16 cellular contexts compared by ENCODE assay signal in the genomic region with DNA sequence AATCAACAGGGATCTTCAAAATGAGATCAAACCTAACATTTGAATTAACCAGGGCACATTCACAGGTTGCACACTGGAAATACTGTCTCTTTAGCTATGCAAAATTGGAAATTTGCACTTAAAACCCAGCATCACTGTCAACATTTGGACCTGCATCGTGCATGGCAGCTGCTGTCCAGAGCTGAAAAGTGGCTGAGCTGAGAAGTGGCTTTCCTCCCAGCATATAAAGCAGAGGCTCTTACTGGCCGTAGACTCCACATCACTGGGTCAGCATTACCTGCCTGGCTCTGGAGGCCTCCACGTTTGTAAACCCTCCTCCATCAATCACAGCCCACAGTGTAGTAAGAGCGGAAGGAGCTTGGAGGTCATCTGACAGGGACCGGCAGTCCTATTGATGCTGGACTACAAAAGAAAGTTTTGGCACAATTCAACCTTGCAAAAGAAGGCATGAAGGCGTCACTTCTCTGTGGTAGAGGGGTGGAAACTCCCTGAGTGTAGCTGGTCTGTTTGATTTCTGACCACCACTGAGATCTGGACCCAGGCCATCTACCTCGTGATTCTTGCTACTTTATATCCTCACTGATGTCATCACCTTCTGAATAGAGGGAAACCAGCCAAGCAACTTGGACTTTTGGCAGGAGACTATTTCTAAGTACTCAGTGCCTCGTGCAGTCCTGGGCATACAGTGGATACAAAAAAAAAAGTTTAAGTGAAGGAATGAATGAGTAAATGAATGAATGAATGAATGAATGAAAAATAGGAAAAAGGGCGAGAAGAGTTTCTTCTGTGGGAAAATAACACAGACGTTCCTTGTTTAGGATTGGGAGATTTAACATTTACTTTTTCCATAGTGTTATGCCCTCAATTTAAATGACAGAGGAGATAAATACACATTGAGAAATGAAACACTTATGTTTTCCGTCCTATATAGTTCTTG. TPM values are rescaled to one million over a fixed set of nuclear protein-coding genes. Genes with fewer than 3 reads are reported as not detected.
A peak's percentile ranks its signal among the peaks of the same experiment; 100 is the strongest.
DNase-seq lines count a peak whose midpoint lies in the region; ATAC-seq and TF ChIP-seq lines count a peak whose summit lies in the region.
"Had no signal": no experiment of that assay in that cellular context is flagged by ENCODE, and none has a peak within 500 bp of the region (broad histone marks: within the 10 kb centered on the region; RNA-seq: fewer than 3 reads in every experiment).

No MANE protein-coding gene starts in this region.

- no peak overlapping the region for H2AFZ ChIP-seq in SK-N-SH (ENCODE audit: low read depth)
- H2AFZ ChIP-seq: parathyroid adenoma had no signal

- intact Hi-C loops in activated T-helper 1 cell treated with anti-CD3 and anti-CD28 coated beads, Interleukin-12 subunit alpha, Interleukin-12 subunit beta, Interleukin-2, Interleukin-4 antibody, amounts not matched to agents 30 ng/mL and 10 ng/mL and 1 ng/mL, durations not matched to agents 14 hours and 24 hours and 36 hours (cut with micrococcal nuclease) = no loop called here

- H3K4me3 Mint-ChIP-seq in activated T-helper 1 cell treated with anti-CD3 and anti-CD28 coated beads, Interleukin-12 subunit alpha, Interleukin-12 subunit beta, Interleukin-2, Interleukin-4 antibody, amounts not matched to agents 30 ng/mL and 10 ng/mL and 1 ng/mL, durations not matched to agents 14 hours and 24 hours and 36 hours = no peak overlapping the region
- H3K4me3 Mint-ChIP-seq: activated CD8-positive, alpha-beta T cell treated with anti-CD3 and anti-CD28 coated beads for 36 hours; dendritic cell treated with granulocyte-macrophage colony-stimulating factor and Interleukin-4, amounts not matched to agents 40 ng/mL and 50 ng/mL, for 4 days; stimulated activated naive CD8-positive, alpha-beta T cell treated with anti-CD3 and anti-CD28 coated beads, Interleukin-15, amount 100 ng/mL, for 72 hours; T-helper 1 cell treated with Interleukin-12 subunit alpha and Interleukin-12 subunit beta and Interleukin-4 antibody, amounts not matched to agents 30 μg/mL and 1 μg/mL, for 36 hours had no signal

- no peak for TF ChIP-seq EP300 in SK-N-SH (IDR thresholded peaks at IDR 0.05; ENCODE audit: borderline replicate concordance in 1 of 2, low read depth in 1 of 2, low read length in 1 of 2)

- POLR2A ChIA-PET in SK-N-SH (lab: Yijun Ruan, JAX) = no interaction called here

- DNase-seq in HT-29 (ENCODE audit: low spot score) (peak; percentile 63), SK-N-SH (no peak), fibroblast of pulmonary artery (ENCODE audit: low read depth) (peak; percentile 58), skeletal muscle cell (ENCODE audit: low read depth) (peak; percentile 66), BE2C (no peak)
- no peak for DNase-seq in activated T-helper 1 cell treated with anti-CD3 and anti-CD28 coated beads, Interleukin-12 subunit alpha, Interleukin-12 subunit beta, Interleukin-2, Interleukin-4 antibody, amounts not matched to agents 30 ng/mL and 10 ng/mL and 1 ng/mL, durations not matched to agents 14 hours and 24 hours and 36 hours (ENCODE audit: low spot score)
- no peak for DNase-seq in activated CD4-positive, alpha-beta T cell treated with anti-CD3 and anti-CD28 coated beads for 1 hour
- DNase-seq: activated CD8-positive, alpha-beta T cell treated with anti-CD3 and anti-CD28 coated beads for 36 hours; activated naive CD4-positive, alpha-beta T cell treated with Interleukin-2 at 50 U/mL for 16 hours; COR-L47; NCI-H1417 treated with DMSO at 0.1 percent for 48 hours; stimulated activated naive CD8-positive, alpha-beta T cell treated with anti-CD3 and anti-CD28 coated beads, Interleukin-15, amount 100 ng/mL, for 72 hours had no signal

- no peaks in the 10 kb centered on the region for H3K4me1 Mint-ChIP-seq in activated T-helper 1 cell treated with anti-CD3 and anti-CD28 coated beads, Interleukin-12 subunit alpha, Interleukin-12 subunit beta, Interleukin-2, Interleukin-4 antibody, amounts not matched to agents 30 ng/mL and 10 ng/mL and 1 ng/mL, durations not matched to agents 14 hours and 24 hours and 36 hours (ENCODE audit: low read depth)
- H3K4me1 Mint-ChIP-seq: stimulated activated naive CD8-positive, alpha-beta T cell treated with anti-CD3 and anti-CD28 coated beads, Interleukin-15, amount 100 ng/mL, for 72 hours had no signal

- H3K36me3 ChIP-seq in SK-N-SH (replicated peaks in 1 of 2; ENCODE audit: control insufficient read depth in 1 of 2, insufficient read depth in 2 of 2, low read length in 1 of 2) (no peaks in the 10 kb centered on the region), BE2C (no peaks in the 10 kb centered on the region)

- H3K27ac Mint-ChIP-seq in activated T-helper 1 cell treated with anti-CD3 and anti-CD28 coated beads, Interleukin-12 subunit alpha, Interleukin-12 subunit beta, Interleukin-2, Interleukin-4 antibody, amounts not matched to agents 30 ng/mL and 10 ng/mL and 1 ng/mL, durations not matched to agents 14 hours and 24 hours and 36 hours = no peak overlapping the region
- H3K27ac Mint-ChIP-seq: activated CD8-positive, alpha-beta T cell treated with anti-CD3 and anti-CD28 coated beads for 36 hours; dendritic cell treated with granulocyte-macrophage colony-stimulating factor and Interleukin-4, amounts not matched to agents 40 ng/mL and 50 ng/mL, for 4 days; T-helper 1 cell treated with Interleukin-12 subunit alpha and Interleukin-12 subunit beta and Interleukin-4 antibody, amounts not matched to agents 30 μg/mL and 1 μg/mL, for 36 hours had no signal

- 50% methylated on average over 10 of the region's 11 CpGs for WGBS in SK-N-SH (ENCODE audit: low lambda C conversion rate)

- TF ChIP-seq CTCF in SK-N-SH (IDR thresholded peaks at IDR 0.05) = no peak
- TF ChIP-seq CTCF in fibroblast of pulmonary artery (IDR thresholded peaks at IDR 0.05; ENCODE audit: low read length, missing control alignments) = no peak
- TF ChIP-seq CTCF in BE2C (IDR thresholded peaks at IDR 0.05; ENCODE audit: low read depth, low read length) = no peak

- H3K9me3 ChIP-seq in SK-N-SH = no peaks in the 10 kb centered on the region
- H3K9me3 ChIP-seq in BE2C = no peaks in the 10 kb centered on the region

- no peak overlapping the region for H3K4me2 ChIP-seq in SK-N-SH

- no peaks in the 10 kb centered on the region for H3F3A ChIP-seq in SK-N-SH (replicated peaks; ENCODE audit: insufficient read depth)

- no peaks in the 10 kb centered on the region for H3K36me3 Mint-ChIP-seq in activated T-helper 1 cell treated with anti-CD3 and anti-CD28 coated beads, Interleukin-12 subunit alpha, Interleukin-12 subunit beta, Interleukin-2, Interleukin-4 antibody, amounts not matched to agents 30 ng/mL and 10 ng/mL and 1 ng/mL, durations not matched to agents 14 hours and 24 hours and 36 hours (ENCODE audit: low read depth)

- no peak overlapping the region for H3K9ac ChIP-seq in SK-N-SH
- H3K9ac ChIP-seq: parathyroid adenoma had no signal

- H3K9me2 ChIP-seq in SK-N-SH = no peaks in the 10 kb centered on the region

- no peak overlapping the region for H3K4me3 ChIP-seq in SK-N-SH (ENCODE audit: low read depth in 2 of 2, low read length in 1 of 2)
- H3K4me3 ChIP-seq in fibroblast of pulmonary artery (replicated peaks; ENCODE audit: low read depth, low read length) = no peak overlapping the region
- no peak overlapping the region for H3K4me3 ChIP-seq in skeletal muscle cell (ENCODE audit: low read depth, low read length)
- H3K4me3 ChIP-seq in BE2C (ENCODE audit: low read depth, low read length) = no peak overlapping the region

- H3K27me3 ChIP-seq in SK-N-SH (ENCODE audit: insufficient read depth) = no peaks in the 10 kb centered on the region; the same call in 1 of the 2 replicates
- H3K27me3 ChIP-seq in BE2C = no peaks in the 10 kb centered on the region

- H3K27ac ChIP-seq in SK-N-SH (ENCODE audit: low read depth in 2 of 2, low read length in 1 of 2) = no peak overlapping the region
- H3K27ac ChIP-seq: parathyroid adenoma had no signal

- no peaks in the 10 kb centered on the region for H3K79me2 ChIP-seq in SK-N-SH (ENCODE audit: insufficient read depth)
- H3K79me2 ChIP-seq: parathyroid adenoma had no signal

- CTCF ChIA-PET in SK-N-SH (lab: Yijun Ruan, JAX) = interaction anchor here (0.9 kb wide), 1 partner anchor 15 kb away, joined by 3 read pairs; a partner anchor contains a TSS

- H3K9me3 Mint-ChIP-seq in activated T-helper 1 cell treated with anti-CD3 and anti-CD28 coated beads, Interleukin-12 subunit alpha, Interleukin-12 subunit beta, Interleukin-2, Interleukin-4 antibody, amounts not matched to agents 30 ng/mL and 10 ng/mL and 1 ng/mL, durations not matched to agents 14 hours and 24 hours and 36 hours = no peaks in the 10 kb centered on the region
- H3K9me3 Mint-ChIP-seq: activated CD8-positive, alpha-beta T cell treated with anti-CD3 and anti-CD28 coated beads for 36 hours; dendritic cell treated with granulocyte-macrophage colony-stimulating factor and Interleukin-4, amounts not matched to agents 40 ng/mL and 50 ng/mL, for 4 days; stimulated activated naive CD8-positive, alpha-beta T cell treated with anti-CD3 and anti-CD28 coated beads, Interleukin-15, amount 100 ng/mL, for 72 hours had no signal

- H3K27me3 Mint-ChIP-seq in activated T-helper 1 cell treated with anti-CD3 and anti-CD28 coated beads, Interleukin-12 subunit alpha, Interleukin-12 subunit beta, Interleukin-2, Interleukin-4 antibody, amounts not matched to agents 30 ng/mL and 10 ng/mL and 1 ng/mL, durations not matched to agents 14 hours and 24 hours and 36 hours (ENCODE audit: insufficient read depth) = no peaks in the 10 kb centered on the region
- H3K27me3 Mint-ChIP-seq: activated CD8-positive, alpha-beta T cell treated with anti-CD3 and anti-CD28 coated beads for 36 hours; dendritic cell treated with granulocyte-macrophage colony-stimulating factor and Interleukin-4, amounts not matched to agents 40 ng/mL and 50 ng/mL, for 4 days; stimulated activated naive CD8-positive, alpha-beta T cell treated with anti-CD3 and anti-CD28 coated beads, Interleukin-15, amount 100 ng/mL, for 72 hours had no signal

- no peaks in the 10 kb centered on the region for H4K20me1 ChIP-seq in SK-N-SH (ENCODE audit: insufficient read depth)

- no peak for ATAC-seq in GM21619 (IDR thresholded peaks at IDR 0.05; ENCODE audit: unreplicated experiment)
- ATAC-seq: activated CD8-positive, alpha-beta T cell treated with anti-CD3 and anti-CD28 coated beads for 36 hours; stimulated activated naive CD8-positive, alpha-beta T cell treated with anti-CD3 and anti-CD28 coated beads, Interleukin-15, amount 100 ng/mL, for 72 hours had no signal

- peaks cover 0 to 16% of the 10 kb centered on the region in 2 experiments; a peak in 2 of 4 replicates for H3K4me1 ChIP-seq in SK-N-SH (ENCODE audit: control insufficient read depth in 1 of 2, insufficient read depth in 2 of 2, low read depth in 1 of 2, low read length in 1 of 2)
- peaks cover 9% of the 10 kb centered on the region for H3K4me1 ChIP-seq in BE2C
- H3K4me1 ChIP-seq: parathyroid adenoma had no signal

- TF ChIP-seq RAD21 in SK-N-SH (IDR thresholded peaks at IDR 0.05; ENCODE audit: low read length) = no peak

RNA-seq across cellular contexts. Expression of a gene that starts 14.8 kb away (rescaled TPM):
- total RNA-seq in HT-29 (2014; rRNA removed; shearing (Covaris generic)) = 61.9 and 69.7 TPM in 2 replicates
- 0.08 TPM in 1 of 2 replicates, not detected in the other for polyA plus RNA-seq in SK-N-SH (2012; rRNA removed)
- 0.04 and 0.10 TPM in 2 replicates for polyA plus RNA-seq in SK-N-SH (2012; cell fraction: cytosol; rRNA removed)
- polyA plus RNA-seq in SK-N-SH (2012; cell fraction: nucleus; rRNA removed) = 0.06 and 0.10 TPM in 2 replicates
- total RNA-seq in activated T-helper 1 cell treated with anti-CD3 and anti-CD28 coated beads, Interleukin-12 subunit alpha, Interleukin-12 subunit beta, Interleukin-2, Interleukin-4 antibody, amounts not matched to agents 30 ng/mL and 10 ng/mL and 1 ng/mL, durations not matched to agents 14 hours and 24 hours and 36 hours = not detected in 2 replicates
- 8.9 TPM for polyA plus RNA-seq in BE2C (2012; ENCODE audit: insufficient read depth, insufficient read length, low read depth)
- total RNA-seq: activated CD8-positive, alpha-beta T cell treated with anti-CD3 and anti-CD28 coated beads for 36 hours had no signal

Comparison
In these comparisons a context has a peak if more than half of its experiments do, and no peak if none do; other contexts are left out.
1. DNase-seq: peak in HT-29 (single experiment), fibroblast of pulmonary artery (single experiment) and skeletal muscle cell (single experiment); none in SK-N-SH (single experiment), activated T-helper 1 cell treated with anti-CD3 and anti-CD28 coated beads, Interleukin-12 subunit alpha, Interleukin-12 subunit beta, Interleukin-2, Interleukin-4 antibody, amounts not matched to agents 30 ng/mL and 10 ng/mL and 1 ng/mL, durations not matched to agents 14 hours and 24 hours and 36 hours (single experiment), BE2C (single experiment) and activated CD4-positive, alpha-beta T cell treated with anti-CD3 and anti-CD28 coated beads for 1 hour (single experiment).
2. RNA of a gene that starts 14.8 kb away (total RNA-seq): 61.9 to 69.7 TPM in HT-29; not detected in activated T-helper 1 cell treated with anti-CD3 and anti-CD28 coated beads, Interleukin-12 subunit alpha, Interleukin-12 subunit beta, Interleukin-2, Interleukin-4 antibody, amounts not matched to agents 30 ng/mL and 10 ng/mL and 1 ng/mL, durations not matched to agents 14 hours and 24 hours and 36 hours; every median in the first group is over 10 times any median in the second.